In genomic region chr2:95686056-95686825, GRCh38 we compare ENCODE assay signal across 8 cellular contexts.
A peak's percentile ranks its signal among the peaks of the same experiment; 100 is the strongest.
DNase-seq lines count a peak whose midpoint lies in the region; ATAC-seq, FAIRE-seq and TF ChIP-seq lines count a peak whose summit lies in the region.
"Not testable (repeated sequence)": the region's sequence is repeated elsewhere in the genome, so short reads cannot be mapped to it uniquely, and the experiment has no call there.

No MANE protein-coding gene starts in this region.

- H3F3A ChIP-seq in GM23248 (ENCODE audit: insufficient read depth) = peaks cover 39% of the 10 kb centered on the region

- DNase-seq in AG10803 (ENCODE audit: low read depth) = peak; percentile 89
- DNase-seq in GM23248 = peak; percentile 89
- DNase-seq in RKO (ENCODE audit: low spot score) = peak; percentile 47
- DNase-seq in astrocyte of the hippocampus (ENCODE audit: low read depth, low spot score) = peak; percentile 68
- not testable (repeated sequence) for DNase-seq in epithelial cell of prostate (ENCODE audit: low read depth, low spot score); keratinocyte (ENCODE audit: low read depth, low spot score); omental fat pad (ENCODE audit: low spot score); upper lobe of right lung

- peaks cover 49% of the 10 kb centered on the region for H3K4me1 ChIP-seq in GM23248 (ENCODE audit: insufficient read depth)
- H3K4me1 ChIP-seq in keratinocyte (ENCODE audit: control insufficient read depth, extremely low read depth, insufficient read depth, low read length) = peaks cover 20% of the 10 kb centered on the region
- peaks cover 12% of the 10 kb centered on the region for H3K4me1 ChIP-seq in upper lobe of right lung

- in situ Hi-C loops in GM23248 (cut with MboI) = not testable (repeated sequence)

- H3K79me2 ChIP-seq in GM23248 (ENCODE audit: insufficient read depth); keratinocyte (ENCODE audit: control insufficient read depth, insufficient read depth, low read length): not testable (repeated sequence)

- not testable (repeated sequence) for TF ChIP-seq CTCF in AG10803 (conservative IDR thresholded peaks at IDR 0.05; ENCODE audit: low read length); keratinocyte (optimal IDR thresholded peaks at IDR 0.05 in 1 of 3, IDR thresholded peaks at IDR 0.05 in 1 of 3, conservative IDR thresholded peaks at IDR 0.05 in 1 of 3; ENCODE audit: extremely low read depth in 1 of 3, insufficient read depth in 2 of 3, low read length in 3 of 3); omental fat pad (IDR thresholded peaks at IDR 0.05); upper lobe of right lung (IDR thresholded peaks at IDR 0.05)

- H3K36me3 ChIP-seq in GM23248 (ENCODE audit: low read depth); keratinocyte (ENCODE audit: control insufficient read depth in 2 of 2, extremely low read depth in 1 of 2, insufficient read depth in 2 of 2, low read length in 2 of 2); upper lobe of right lung: not testable (repeated sequence)

- H3K9me1 ChIP-seq in keratinocyte (ENCODE audit: control insufficient read depth, extremely low read depth, insufficient read depth, low read length) = not testable (repeated sequence)

- not testable (repeated sequence) for H4K20me1 ChIP-seq in GM23248 (ENCODE audit: insufficient read depth); keratinocyte (ENCODE audit: control insufficient read depth, extremely low read depth, insufficient read depth, low read length)

- not testable (repeated sequence) for H3K4me3 ChIP-seq in AG10803 (ENCODE audit: low read length); keratinocyte (ENCODE audit: control insufficient read depth in 2 of 3, extremely low read depth in 1 of 3, insufficient read depth in 2 of 3, low read depth in 1 of 3, low read length in 3 of 3); upper lobe of right lung
- H3K4me3 ChIP-seq in GM23248 = peak overlapping the region; percentile 36

- H3K9me3 ChIP-seq in GM23248 (ENCODE audit: low read depth); keratinocyte (ENCODE audit: control insufficient read depth, low read depth, low read length); upper lobe of right lung: not testable (repeated sequence)

- dilution Hi-C loops in keratinocyte (cut with MboI; ENCODE audit: extremely low pct_ligation_motif_present, low sequenced_read_pairs) = not testable (repeated sequence)

- not testable (repeated sequence) for H3K27me3 ChIP-seq in GM23248 (replicated peaks; ENCODE audit: insufficient read depth); keratinocyte (ENCODE audit: control insufficient read depth, extremely low read depth, insufficient read depth, low read length); upper lobe of right lung

- peak overlapping the region; percentile 67 for H3K4me2 ChIP-seq in GM23248 (ENCODE audit: unreplicated experiment)
- not testable (repeated sequence) for H3K4me2 ChIP-seq in keratinocyte (ENCODE audit: control insufficient read depth, extremely low read depth, insufficient read depth, low read depth, low read length)

- peak; percentile 45 for ATAC-seq in omental fat pad (ENCODE audit: low FRiP score)
- ATAC-seq in upper lobe of right lung = peak; percentile 63

- intact Hi-C loops in upper lobe of right lung (cut with DNase I) = not testable (repeated sequence)

- not testable (repeated sequence) for H2AFZ ChIP-seq in GM23248; keratinocyte (ENCODE audit: control insufficient read depth, low read length)

- peak; percentile 9 for FAIRE-seq in keratinocyte (lab: Jason Lieb, UNC)

- H3K27ac ChIP-seq in GM23248 (peak overlapping the region; percentile 90), epithelial cell of prostate (peak overlapping the region; percentile 35)
- not testable (repeated sequence) for H3K27ac ChIP-seq in keratinocyte (ENCODE audit: control insufficient read depth, insufficient read depth, low read length); upper lobe of right lung

- 1 to 2% methylated on average over 5 of the region's 5 CpGs for WGBS in GM23248 (ENCODE audit: low coverage in 1 of 2, low lambda C conversion rate in 2 of 2, missing lambda C conversion rate in 2 of 2), 2 experiments

- not testable (repeated sequence) for H3K9me2 ChIP-seq in GM23248 (ENCODE audit: insufficient read depth)

- H3K9ac ChIP-seq in GM23248 = peak overlapping the region; percentile 56
- H3K9ac ChIP-seq in keratinocyte (ENCODE audit: control insufficient read depth, extremely low read depth, insufficient read depth, low read length) = not testable (repeated sequence)
